In the genomic region with DNA sequence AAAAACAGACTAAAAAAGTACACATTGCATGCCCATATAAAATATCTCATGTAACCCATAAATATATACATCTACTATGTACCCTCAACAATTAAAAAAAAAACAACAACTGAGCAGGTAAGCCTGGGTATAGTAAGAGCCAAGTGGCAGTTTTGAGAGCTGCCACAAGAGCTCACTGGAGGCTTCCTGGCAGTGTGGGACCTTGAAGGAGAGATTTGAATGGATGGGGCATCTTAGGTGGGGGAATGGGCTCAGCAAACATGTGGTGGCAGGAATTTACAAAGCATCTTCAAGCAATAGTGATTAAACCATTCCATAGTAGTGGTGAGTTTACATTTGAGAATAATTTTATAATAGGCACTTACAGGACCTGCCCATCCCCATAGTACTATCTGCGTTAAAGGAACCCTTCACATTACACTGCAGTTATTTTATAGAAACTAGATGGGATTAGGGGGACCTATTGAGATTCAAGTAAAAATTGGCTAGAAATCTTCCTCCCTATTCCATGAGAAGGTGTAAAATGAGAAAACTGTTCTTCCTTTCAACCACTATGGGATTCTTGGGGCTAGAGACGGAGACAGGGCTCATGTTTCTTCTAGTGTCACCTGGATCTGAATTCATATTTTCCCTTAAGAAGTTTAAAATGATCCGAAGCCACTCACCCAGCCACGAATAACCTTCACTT, we compare ENCODE assay signal across 22 cellular contexts. TPM values are rescaled to one million over a fixed set of nuclear protein-coding genes. Genes with fewer than 3 reads are reported as not detected.
"Had no signal": no experiment of that assay in that cellular context is flagged by ENCODE, and none has a peak within 500 bp of the region (broad histone marks: within the 10 kb centered on the region; RNA-seq: fewer than 3 reads in every experiment).

No MANE protein-coding gene starts in this region.

- H3K27me3 ChIP-seq: ovary, right lobe of liver had no signal

- H3K4me1 ChIP-seq: heart left ventricle, left ventricle myocardium inferior, right lobe of liver, upper lobe of right lung had no signal

- H3K36me3 ChIP-seq: heart left ventricle, left ventricle myocardium inferior, ovary, right lobe of liver, upper lobe of right lung had no signal

- H3K4me1 Mint-ChIP-seq: activated naive CD8-positive, alpha-beta T cell treated with anti-CD3 and anti-CD28 coated beads for 36 hours; naive thymus-derived CD8-positive, alpha-beta T cell had no signal

- H3K27ac ChIP-seq: coronary artery, heart left ventricle, left ventricle myocardium inferior, ovary, right lobe of liver, upper lobe of right lung, VCaP had no signal

- H3K36me3 Mint-ChIP-seq: activated naive CD8-positive, alpha-beta T cell treated with anti-CD3 and anti-CD28 coated beads for 36 hours; naive thymus-derived CD8-positive, alpha-beta T cell had no signal

- H3K27ac Mint-ChIP-seq: activated naive CD8-positive, alpha-beta T cell treated with anti-CD3 and anti-CD28 coated beads for 36 hours; activated T-helper 1 cell treated with anti-CD3 and anti-CD28 coated beads, Interleukin-12 subunit alpha, Interleukin-12 subunit beta, Interleukin-2, Interleukin-4 antibody, amounts not matched to agents 30 ng/mL and 10 ng/mL and 1 ng/mL, durations not matched to agents 14 hours and 24 hours and 36 hours; stimulated activated naive CD8-positive, alpha-beta T cell treated with anti-CD3 and anti-CD28 coated beads, Interleukin-15, Interleukin-2, amounts not matched to agents 100 ng/mL and 50 ng/mL, for 24 hours; T-helper 17 cell had no signal

- ATAC-seq: heart left ventricle; naive thymus-derived CD8-positive, alpha-beta T cell; right lobe of liver; T-helper 17 cell; upper lobe of right lung had no signal

- DNase-seq: activated CD4-positive, alpha-beta T cell treated with anti-CD3 and anti-CD28 coated beads, Interleukin-2, amount 50 U/mL, for 48 hours; activated naive CD4-positive, alpha-beta T cell; activated naive CD8-positive, alpha-beta T cell treated with anti-CD3 and anti-CD28 coated beads for 36 hours; activated T-cell treated with anti-CD3 and anti-CD28 coated beads for 4 hours; amniotic stem cell; central memory CD4-positive, alpha-beta T cell; heart left ventricle; kidney; left ventricle myocardium inferior; mammary epithelial cell; naive thymus-derived CD8-positive, alpha-beta T cell; ovary; right lobe of liver; small intestine; stimulated activated CD4-positive, alpha-beta T cell treated with anti-CD3 and anti-CD28 coated beads, Interleukin-15, amount 100 ng/mL, for 24 hours; stimulated activated CD4-positive, alpha-beta T cell treated with anti-CD3 and anti-CD28 coated beads, Interleukin-2, amount 100 ng/mL, for 48 hours; T-helper 17 cell; upper lobe of right lung had no signal

- H3K9me3 Mint-ChIP-seq: activated naive CD8-positive, alpha-beta T cell treated with anti-CD3 and anti-CD28 coated beads for 36 hours; activated T-helper 1 cell treated with anti-CD3 and anti-CD28 coated beads, Interleukin-12 subunit alpha, Interleukin-12 subunit beta, Interleukin-2, Interleukin-4 antibody, amounts not matched to agents 30 ng/mL and 10 ng/mL and 1 ng/mL, durations not matched to agents 14 hours and 24 hours and 36 hours; naive thymus-derived CD8-positive, alpha-beta T cell; stimulated activated naive CD8-positive, alpha-beta T cell treated with anti-CD3 and anti-CD28 coated beads, Interleukin-15, Interleukin-2, amounts not matched to agents 100 ng/mL and 50 ng/mL, for 24 hours had no signal

- H3K4me3 ChIP-seq: coronary artery, heart left ventricle, left ventricle myocardium inferior, ovary, right lobe of liver, upper lobe of right lung had no signal

- H3K4me3 Mint-ChIP-seq: activated naive CD8-positive, alpha-beta T cell treated with anti-CD3 and anti-CD28 coated beads for 36 hours; activated T-helper 1 cell treated with anti-CD3 and anti-CD28 coated beads, Interleukin-12 subunit alpha, Interleukin-12 subunit beta, Interleukin-2, Interleukin-4 antibody, amounts not matched to agents 30 ng/mL and 10 ng/mL and 1 ng/mL, durations not matched to agents 14 hours and 24 hours and 36 hours; naive thymus-derived CD8-positive, alpha-beta T cell; stimulated activated naive CD8-positive, alpha-beta T cell treated with anti-CD3 and anti-CD28 coated beads, Interleukin-15, Interleukin-2, amounts not matched to agents 100 ng/mL and 50 ng/mL, for 24 hours; T-helper 17 cell had no signal

- H3K9me3 ChIP-seq: heart left ventricle, left ventricle myocardium inferior, ovary, right lobe of liver, upper lobe of right lung had no signal

RNA-seq across cellular contexts. Expression of a gene that starts 6.9 kb away (rescaled TPM):
- total RNA-seq: activated naive CD8-positive, alpha-beta T cell treated with anti-CD3 and anti-CD28 coated beads for 36 hours; activated T-helper 1 cell treated with anti-CD3 and anti-CD28 coated beads, Interleukin-12 subunit alpha, Interleukin-12 subunit beta, Interleukin-2, Interleukin-4 antibody, amounts not matched to agents 30 ng/mL and 10 ng/mL and 1 ng/mL, durations not matched to agents 14 hours and 24 hours and 36 hours; T-helper 17 cell had no signal
- polyA plus RNA-seq: mammary epithelial cell; naive thymus-derived CD8-positive, alpha-beta T cell had no signal
